18 cellular contexts compared by ENCODE assay signal in the genomic region with DNA sequence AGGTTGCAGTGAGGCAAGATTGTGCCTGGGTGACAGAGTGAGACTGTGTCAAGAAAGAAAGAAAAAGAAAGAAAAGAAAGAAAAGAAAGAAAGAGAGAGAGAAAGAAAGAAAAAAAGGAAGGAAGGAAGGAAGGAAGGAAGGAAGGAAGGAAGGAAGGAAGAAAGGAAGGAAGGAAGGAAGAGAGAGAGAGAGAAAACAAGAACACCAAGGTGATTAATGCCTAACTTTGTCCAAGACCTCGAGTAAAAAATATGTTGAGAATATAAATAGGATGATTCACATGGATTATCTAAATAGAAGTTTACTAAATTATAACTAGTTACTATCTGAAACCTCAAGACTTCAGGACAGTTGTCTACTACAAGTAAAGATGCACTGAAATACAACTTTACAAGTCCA. TPM values are rescaled to one million over a fixed set of nuclear protein-coding genes. Genes with fewer than 3 reads are reported as not detected.
DNase-seq lines count a peak whose midpoint lies in the region; ATAC-seq, FAIRE-seq and TF ChIP-seq lines count a peak whose summit lies in the region.
"Had no signal": no experiment of that assay in that cellular context is flagged by ENCODE, and none has a peak within 500 bp of the region (broad histone marks: within the 10 kb centered on the region; RNA-seq: fewer than 3 reads in every experiment).

No MANE protein-coding gene starts in this region.

- no peak for FAIRE-seq in astrocyte (lab: Jason Lieb, UNC)

- no peaks in the 10 kb centered on the region for H3K79me2 ChIP-seq in astrocyte (ENCODE audit: insufficient read depth, low read length)

- H3K27ac Mint-ChIP-seq in activated T-cell treated with anti-CD3 and anti-CD28 coated beads, Interleukin-2, amount 50 U/mL, for 24 hours: peak overlapping the region; percentile 31
- H3K27ac Mint-ChIP-seq in Caco-2 (ENCODE audit: unreplicated experiment): peak overlapping the region; percentile 45
- peak overlapping the region; percentile 58 for H3K27ac Mint-ChIP-seq in astrocyte (ENCODE audit: unreplicated experiment)
- H3K27ac Mint-ChIP-seq in stimulated activated naive B cell treated with anti-CD40 and anti-IgM and Interleukin-4, amounts not matched to agents 10 μg/mL and 1 μg/mL and 100 μg/mL, for 72 hours: peak overlapping the region; percentile 81
- no peak overlapping the region for H3K27ac Mint-ChIP-seq in type B pancreatic cell

- DNase-seq in activated T-cell treated with anti-CD3 and anti-CD28 coated beads, Interleukin-2, amount 50 U/mL, for 24 hours: no peak
- no peak for DNase-seq in activated T-cell treated with anti-CD3 and anti-CD28 coated beads, Interleukin-2, amount 50 U/mL, for 1 hour
- DNase-seq in Caco-2: no peak
- DNase-seq in astrocyte (ENCODE audit: low read depth): no peak
- DNase-seq in stimulated activated naive B cell treated with anti-CD40 and anti-IgM and Interleukin-4, amounts not matched to agents 10 μg/mL and 1 μg/mL and 100 μg/mL, for 72 hours: no peak
- no peak for DNase-seq in hypothalamus (lab: John Stamatoyannopoulos, UW)
- DNase-seq in type B pancreatic cell (ENCODE audit: extremely low spot score, unreplicated experiment): no peak
- no peak for DNase-seq in GM13977 (ENCODE audit: low spot score)
- DNase-seq: MV-4-11; NCI-H1417 treated with DMSO at 0.1 percent for 48 hours; NCI-H1930; NCI-H2171; NCI-H446; NCI-H69; NK-92 treated with Interleukin-12 subunit alpha and Interleukin-12 subunit beta, amount 100 ng/mL, for 24 hours; SHP77 treated with DMSO at 0.1 percent for 48 hours had no signal

- H3K4me3 ChIP-seq in Caco-2 (ENCODE audit: low read depth, low read length): no peak overlapping the region
- H3K4me3 ChIP-seq in astrocyte (ENCODE audit: insufficient read depth, low read depth, low read length): no peak overlapping the region
- H3K4me3 ChIP-seq: HAP-1 had no signal

- no peak overlapping the region for H3K27ac ChIP-seq in astrocyte (ENCODE audit: low read depth, low read length)

- CTCF ChIA-PET in Caco-2 (lab: Charles Lee): no interaction called here

- no peak overlapping the region for H3K9ac ChIP-seq in astrocyte (ENCODE audit: low read length)

- H3K4me1 ChIP-seq in Caco-2: peaks cover 19% of the 10 kb centered on the region
- no peaks in the 10 kb centered on the region for H3K4me1 ChIP-seq in astrocyte (ENCODE audit: insufficient read depth, low read length)
- H3K4me1 ChIP-seq: HAP-1 had no signal

- H4K20me1 ChIP-seq in astrocyte (ENCODE audit: insufficient read depth, low read length): no peaks in the 10 kb centered on the region

- no TSS peak for BruUV-seq in Caco-2 (replicated peaks; lab: Mats Ljungman, UMichigan)

- TF ChIP-seq CTCF in Caco-2 (IDR thresholded peaks at IDR 0.05; ENCODE audit: insufficient read depth in 1 of 2, low read depth in 1 of 2, low read length in 1 of 2, severe bottlenecking in 1 of 2, unreplicated experiment in 1 of 2) (no peak), astrocyte (IDR thresholded peaks at IDR 0.05; ENCODE audit: insufficient read depth, low read depth, low read length) (no peak), type B pancreatic cell (conservative IDR thresholded peaks at IDR 0.05) (no peak), GM13977 (IDR thresholded peaks at IDR 0.05; ENCODE audit: extremely low read depth, insufficient read depth, missing control alignments) (no peak)

- POLR2A ChIA-PET in Caco-2 (lab: Charles Lee): no interaction called here

- H3K9me3 Mint-ChIP-seq in activated T-cell treated with anti-CD3 and anti-CD28 coated beads, Interleukin-2, amount 50 U/mL, for 24 hours: no peaks in the 10 kb centered on the region
- H3K9me3 Mint-ChIP-seq in Caco-2 (ENCODE audit: unreplicated experiment) (no peaks in the 10 kb centered on the region), astrocyte (ENCODE audit: unreplicated experiment) (no peaks in the 10 kb centered on the region), type B pancreatic cell (no peaks in the 10 kb centered on the region)
- no peaks in the 10 kb centered on the region for H3K9me3 Mint-ChIP-seq in stimulated activated naive B cell treated with anti-CD40 and anti-IgM and Interleukin-4, amounts not matched to agents 10 μg/mL and 1 μg/mL and 100 μg/mL, for 72 hours
- H3K9me3 Mint-ChIP-seq: CD14-positive monocyte had no signal

- no peak overlapping the region for H2AFZ ChIP-seq in astrocyte (ENCODE audit: low read depth, low read length)

- intact Hi-C loops in Caco-2 (cut with micrococcal nuclease; ENCODE audit: unreplicated experiment): no loop called here

- H3K9me3 ChIP-seq in Caco-2 (no peaks in the 10 kb centered on the region), astrocyte (ENCODE audit: insufficient read depth, low read depth, low read length) (no peaks in the 10 kb centered on the region)
- H3K9me3 ChIP-seq: HAP-1 had no signal

- H3K27me3 ChIP-seq in Caco-2 (replicated peaks; ENCODE audit: control insufficient read depth, insufficient read depth, low read length): no peaks in the 10 kb centered on the region
- no peaks in the 10 kb centered on the region for H3K27me3 ChIP-seq in astrocyte (ENCODE audit: insufficient read depth, low read length)

- peaks cover 34% of the 10 kb centered on the region for H3K4me1 Mint-ChIP-seq in activated T-cell treated with anti-CD3 and anti-CD28 coated beads, Interleukin-2, amount 50 U/mL, for 24 hours (ENCODE audit: low read depth)
- peaks cover 9% of the 10 kb centered on the region for H3K4me1 Mint-ChIP-seq in Caco-2 (ENCODE audit: low read depth, unreplicated experiment)
- H3K4me1 Mint-ChIP-seq in astrocyte (ENCODE audit: low read depth, unreplicated experiment): no peaks in the 10 kb centered on the region
- peaks cover 9 to 13% of the 10 kb centered on the region in 2 donors for H3K4me1 Mint-ChIP-seq in stimulated activated naive B cell treated with anti-CD40 and anti-IgM and Interleukin-4, amounts not matched to agents 10 μg/mL and 1 μg/mL and 100 μg/mL, for 72 hours
- H3K4me1 Mint-ChIP-seq in type B pancreatic cell (ENCODE audit: unreplicated experiment): peaks cover 10% of the 10 kb centered on the region

- in situ Hi-C loops in GM13977 (cut with MboI; ENCODE audit: low pct_unique_long_range_greater_than_20kb, low sequenced_read_pairs, unreplicated experiment): no loop called here

- ATAC-seq in stimulated activated naive B cell treated with anti-CD40 and anti-IgM and Interleukin-4, amounts not matched to agents 10 μg/mL and 1 μg/mL and 100 μg/mL, for 72 hours (replicated peaks): no peak

- no peak overlapping the region for H3K4me2 ChIP-seq in astrocyte (ENCODE audit: low read length)

- H3K36me3 Mint-ChIP-seq in activated T-cell treated with anti-CD3 and anti-CD28 coated beads, Interleukin-2, amount 50 U/mL, for 24 hours (ENCODE audit: low read depth): peaks cover 21% of the 10 kb centered on the region
- H3K36me3 Mint-ChIP-seq in Caco-2 (ENCODE audit: insufficient read depth, unreplicated experiment): peaks cover 14% of the 10 kb centered on the region
- H3K36me3 Mint-ChIP-seq in astrocyte (ENCODE audit: low read depth, unreplicated experiment): no peaks in the 10 kb centered on the region
- peaks cover under 1 to 9% of the 10 kb centered on the region in 2 donors for H3K36me3 Mint-ChIP-seq in stimulated activated naive B cell treated with anti-CD40 and anti-IgM and Interleukin-4, amounts not matched to agents 10 μg/mL and 1 μg/mL and 100 μg/mL, for 72 hours
- H3K36me3 Mint-ChIP-seq in type B pancreatic cell: no peaks in the 10 kb centered on the region

- H3K36me3 ChIP-seq in Caco-2 (ENCODE audit: control insufficient read depth, insufficient read depth, low read length) (no peaks in the 10 kb centered on the region; the same call in 1 of the 2 replicates), astrocyte (ENCODE audit: insufficient read depth, low read length) (no peaks in the 10 kb centered on the region)

- no peak overlapping the region for H3K4me3 Mint-ChIP-seq in activated T-cell treated with anti-CD3 and anti-CD28 coated beads, Interleukin-2, amount 50 U/mL, for 24 hours
- H3K4me3 Mint-ChIP-seq in Caco-2 (ENCODE audit: unreplicated experiment) (no peak overlapping the region), astrocyte (ENCODE audit: unreplicated experiment) (no peak overlapping the region), type B pancreatic cell (no peak overlapping the region)
- no peak overlapping the region for H3K4me3 Mint-ChIP-seq in stimulated activated naive B cell treated with anti-CD40 and anti-IgM and Interleukin-4, amounts not matched to agents 10 μg/mL and 1 μg/mL and 100 μg/mL, for 72 hours
- H3K4me3 Mint-ChIP-seq: CD14-positive monocyte had no signal

- H3K27me3 Mint-ChIP-seq in activated T-cell treated with anti-CD3 and anti-CD28 coated beads, Interleukin-2, amount 50 U/mL, for 24 hours: no peaks in the 10 kb centered on the region
- no peaks in the 10 kb centered on the region for H3K27me3 Mint-ChIP-seq in Caco-2 (ENCODE audit: insufficient read depth, unreplicated experiment)
- H3K27me3 Mint-ChIP-seq in astrocyte (ENCODE audit: low read depth, unreplicated experiment): no peaks in the 10 kb centered on the region
- no peaks in the 10 kb centered on the region for H3K27me3 Mint-ChIP-seq in stimulated activated naive B cell treated with anti-CD40 and anti-IgM and Interleukin-4, amounts not matched to agents 10 μg/mL and 1 μg/mL and 100 μg/mL, for 72 hours
- no peaks in the 10 kb centered on the region for H3K27me3 Mint-ChIP-seq in type B pancreatic cell

RNA-seq across cellular contexts. Expression of a gene that starts 7.2 kb away (rescaled TPM):
- 29.1 and 42.0 TPM in 2 replicates for total RNA-seq in Caco-2 (2022)
- total RNA-seq in astrocyte: 17.0 and 17.3 TPM in 2 replicates
- total RNA-seq in type B pancreatic cell (ENCODE audit: low replicate concordance): 13.9 and 19.0 TPM in 2 replicates

RNA-seq across cellular contexts. Expression of a gene that starts 7.3 kb away (rescaled TPM):
- total RNA-seq in Caco-2 (2022) (1.1 and 1.3 TPM in 2 replicates), astrocyte (17.9 and 20.1 TPM in 2 replicates), type B pancreatic cell (ENCODE audit: low replicate concordance) (2.1 and 5.1 TPM in 2 replicates)

RNA-seq across cellular contexts. Expression of a gene that starts 34.8 kb away (rescaled TPM):
- 319 and 333 TPM in 2 replicates for total RNA-seq in Caco-2 (2022)
- total RNA-seq in astrocyte: 237 and 249 TPM in 2 replicates
- 266 and 349 TPM in 2 replicates for total RNA-seq in type B pancreatic cell (ENCODE audit: low replicate concordance)
